In the genomic region with DNA sequence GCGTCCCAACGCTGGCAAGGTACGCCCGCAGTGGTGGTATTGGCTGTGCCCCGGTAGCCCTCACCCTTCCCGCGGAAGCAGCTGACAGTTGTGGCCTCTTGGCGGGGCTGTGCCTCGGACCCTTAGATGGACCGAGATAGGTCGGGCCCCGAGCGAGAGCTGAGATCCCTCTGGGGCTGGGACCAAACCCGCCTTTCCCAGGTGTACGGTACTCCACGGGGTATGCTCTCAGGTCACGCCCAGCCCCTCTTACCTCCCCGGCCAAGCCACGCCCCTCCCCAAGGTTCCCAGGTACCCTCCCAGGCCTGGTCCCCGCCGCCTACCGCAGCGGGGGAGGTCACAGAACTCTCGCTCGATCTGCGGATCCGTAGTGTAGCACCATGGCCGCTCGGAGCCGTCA, we compare ENCODE assay signal across 8 cellular contexts. TPM values are rescaled to one million over a fixed set of nuclear protein-coding genes. Genes with fewer than 3 reads are reported as not detected.
DNase-seq lines count a peak whose midpoint lies in the region; ATAC-seq and TF ChIP-seq lines count a peak whose summit lies in the region.
"Not testable (repeated sequence)": the region's sequence is repeated elsewhere in the genome, so short reads cannot be mapped to it uniquely, and the experiment has no call there.

No MANE protein-coding gene starts in this region.

- peak overlapping the region in 1 of 5 donors; percentile 17 for H3K27ac ChIP-seq in adrenal gland
- H3K27ac ChIP-seq in iPS-18a (ENCODE audit: low read length); aorta (ENCODE audit: low read depth in 1 of 2, low read length in 2 of 2): not testable (repeated sequence)
- H3K27ac ChIP-seq in spleen, result peak overlapping the region in 2 of 8 donors; percentile 1 to 23

- ATAC-seq in naive B cell (ENCODE audit: low read depth in 2 of 2) (peak; percentile 12 to 14), aorta (ENCODE audit: low FRiP score) (peak; percentile 5)

- H3K27ac Mint-ChIP-seq in activated CD4-positive, alpha-beta T cell treated with anti-CD3 and anti-CD28 coated beads, Interleukin-2, amount 10 ng/mL, durations not matched to agents 24 days and 14 days; naive B cell: not testable (repeated sequence)

- TF ChIP-seq CTCF in HFF-Myc (IDR thresholded peaks at IDR 0.05; ENCODE audit: low read depth, low read length, missing control alignments); adrenal gland (IDR thresholded peaks at IDR 0.05); spleen (IDR thresholded peaks at IDR 0.05 in 8 of 11, conservative IDR thresholded peaks at IDR 0.05 in 3 of 11): not testable (repeated sequence)

- H3K4me1 ChIP-seq in adrenal gland (replicated peaks in 1 of 2) (peaks cover 5 to 23% of the 10 kb centered on the region in 2 donors), spleen (peaks cover 19 to 47% (median 39%) of the 10 kb centered on the region in 6 donors)
- not testable (repeated sequence) for H3K4me1 ChIP-seq in iPS-18a (ENCODE audit: control insufficient read depth, low read depth, low read length); aorta (ENCODE audit: control insufficient read depth in 1 of 2, insufficient read depth in 2 of 2, low read length in 2 of 2)

- H3K4me3 ChIP-seq in HFF-Myc (replicated peaks; ENCODE audit: low read depth, low read length) (peak overlapping the region; percentile 15), adrenal gland (peak overlapping the region in 1 of 4 donors; percentile 46), iPS-18a (ENCODE audit: low read length) (peak overlapping the region; percentile 75), spleen (peak overlapping the region in 7 of 8 donors; percentile 20 to 59 (median 27))
- H3K4me3 ChIP-seq in aorta (ENCODE audit: low read length in 2 of 2), result not testable (repeated sequence)

- DNase-seq in HFF-Myc (ENCODE audit: extremely low read depth, low read depth); erythroblast (lab: John Stamatoyannopoulos, UW); aorta: not testable (repeated sequence)
- DNase-seq in activated CD4-positive, alpha-beta T cell treated with anti-CD3 and anti-CD28 coated beads, Interleukin-2, amount 10 ng/mL, durations not matched to agents 24 days and 14 days, result peak; percentile 67
- DNase-seq in adrenal gland, result peak in 5 of 7 donors; percentile 23 to 63 (median 43)
- peak; percentile 21 for DNase-seq in naive B cell
- DNase-seq in spleen, result peak; percentile 82

- not testable (repeated sequence) for H3K9me3 Mint-ChIP-seq in activated CD4-positive, alpha-beta T cell treated with anti-CD3 and anti-CD28 coated beads, Interleukin-2, amount 10 ng/mL, durations not matched to agents 24 days and 14 days; naive B cell

- intact Hi-C loops in activated CD4-positive, alpha-beta T cell treated with anti-CD3 and anti-CD28 coated beads, Interleukin-2, amount 10 ng/mL, durations not matched to agents 24 days and 14 days (cut with micrococcal nuclease); adrenal gland (cut with DNase I); spleen (cut with DNase I; ENCODE audit: low total_unique reads); aorta (cut with DNase I): not testable (repeated sequence)

- TF ChIP-seq POLR2A in adrenal gland (IDR thresholded peaks at IDR 0.05); spleen (IDR thresholded peaks at IDR 0.05): not testable (repeated sequence)
- TF ChIP-seq POLR2A in erythroblast (IDR thresholded peaks at IDR 0.05; ENCODE audit: low read length), result peak; percentile 27

- 2 to 20% (median 9%) methylated on average over 2 to 24 of the region's 30 CpGs for WGBS in adrenal gland, 4 donors
- WGBS in spleen, 5 donors, result 1 to 12% (median 2%) methylated on average over 4 to 26 of the region's 30 CpGs
- 1 to 2% methylated on average over 22 to 26 of the region's 30 CpGs for WGBS in aorta, 2 donors

- peaks cover 16% of the 10 kb centered on the region for H3K4me1 Mint-ChIP-seq in activated CD4-positive, alpha-beta T cell treated with anti-CD3 and anti-CD28 coated beads, Interleukin-2, amount 10 ng/mL, durations not matched to agents 24 days and 14 days
- peaks cover 20 to 38% (median 38%) of the 10 kb centered on the region in 3 donors for H3K4me1 Mint-ChIP-seq in naive B cell

- peaks cover 0 to 26% of the 10 kb centered on the region in 2 donors for H3K36me3 ChIP-seq in adrenal gland (replicated peaks in 1 of 2)
- H3K36me3 ChIP-seq in iPS-18a (ENCODE audit: control insufficient read depth, low read depth, low read length), result peaks cover 24% of the 10 kb centered on the region
- H3K36me3 ChIP-seq in spleen, result peaks cover 0 to 40% (median 29%) of the 10 kb centered on the region in 6 donors
- H3K36me3 ChIP-seq in aorta (ENCODE audit: control insufficient read depth in 1 of 2, insufficient read depth in 2 of 2, low read length in 1 of 2), result not testable (repeated sequence)

- not testable (repeated sequence) for H3K27me3 Mint-ChIP-seq in activated CD4-positive, alpha-beta T cell treated with anti-CD3 and anti-CD28 coated beads, Interleukin-2, amount 10 ng/mL, durations not matched to agents 24 days and 14 days; naive B cell

- not testable (repeated sequence) for H3K9ac ChIP-seq in iPS-18a (ENCODE audit: low read length)

- H3K36me3 Mint-ChIP-seq in activated CD4-positive, alpha-beta T cell treated with anti-CD3 and anti-CD28 coated beads, Interleukin-2, amount 10 ng/mL, durations not matched to agents 24 days and 14 days (ENCODE audit: low read depth); naive B cell: not testable (repeated sequence)

- not testable (repeated sequence) for H3K27me3 ChIP-seq in adrenal gland; iPS-18a (ENCODE audit: control insufficient read depth, insufficient read depth, low read length); aorta (ENCODE audit: control insufficient read depth in 1 of 2, insufficient read depth in 2 of 2, low read length in 1 of 2)
- peaks cover 0 to 22% (median 0%) of the 10 kb centered on the region in 7 donors for H3K27me3 ChIP-seq in spleen (replicated peaks in 1 of 7)

- not testable (repeated sequence) for H3K9me3 ChIP-seq in adrenal gland (replicated peaks in 1 of 3); iPS-18a (ENCODE audit: control insufficient read depth, low read depth, low read length); spleen; aorta (ENCODE audit: control insufficient read depth, low read length)

- peak overlapping the region; percentile 55 for H3K4me3 Mint-ChIP-seq in activated CD4-positive, alpha-beta T cell treated with anti-CD3 and anti-CD28 coated beads, Interleukin-2, amount 10 ng/mL, durations not matched to agents 24 days and 14 days
- peak overlapping the region; percentile 7 to 96 (median 78) for H3K4me3 Mint-ChIP-seq in naive B cell

RNA-seq across cellular contexts. Expression of a gene that starts 2.9 kb away (rescaled TPM):
- 7.5 and 7.6 TPM in 2 replicates for total RNA-seq in activated CD4-positive, alpha-beta T cell treated with anti-CD3 and anti-CD28 coated beads, Interleukin-2, amount 10 ng/mL, durations not matched to agents 24 days and 14 days
- total RNA-seq in adrenal gland (10 to 100 TPM; 13.4 to 92.0 (median 36.4) TPM), spleen (10 to 100 TPM; 17.0 to 26.9 (median 21.1) TPM), aorta (10 to 100 TPM in 1 of 2 donors, 1 to 10 TPM in 1; 5.3 to 16.9 TPM)
- polyA plus RNA-seq in adrenal gland (100 to 1,000 TPM in 2 of 3 donors, 1 to 10 TPM in 1; 7.5 to 241 (median 240) TPM), naive B cell (ENCODE audit: low read depth in 6 of 6) (1 to 10 TPM in 2 of 6 donors, under 1 TPM in 1, not detected in 3; 0.41 to 1.8 (median 1.1) TPM), spleen (10 to 100 TPM; 28.0 to 65.8 (median 43.4) TPM), aorta (10 to 100 TPM in 1 of 2 donors, 1 to 10 TPM in 1; 4.5 to 64.7 TPM)

RNA-seq across cellular contexts. Expression of a gene that starts 3.0 kb away (rescaled TPM):
- 42.0 and 45.6 TPM in 2 replicates for total RNA-seq in activated CD4-positive, alpha-beta T cell treated with anti-CD3 and anti-CD28 coated beads, Interleukin-2, amount 10 ng/mL, durations not matched to agents 24 days and 14 days
- total RNA-seq in adrenal gland (10 to 100 TPM; 19.5 to 62.3 (median 38.3) TPM), spleen (10 to 100 TPM; 34.9 to 57.5 (median 48.1) TPM), aorta (10 to 100 TPM; 34.7 to 38.1 TPM)
- polyA plus RNA-seq in adrenal gland (10 to 100 TPM; 35.1 to 59.6 (median 48.8) TPM), naive B cell (ENCODE audit: low read depth in 6 of 6) (10 to 100 TPM in 5 of 6 donors, 1 to 10 TPM in 1; 5.7 to 19.5 (median 11.0) TPM), spleen (10 to 100 TPM; 11.6 to 22.5 (median 18.0) TPM), aorta (10 to 100 TPM; 12.5 to 29.8 TPM)

RNA-seq across cellular contexts. Expression of a gene that starts 12.2 kb away (rescaled TPM):
- 111 and 117 TPM in 2 replicates for total RNA-seq in activated CD4-positive, alpha-beta T cell treated with anti-CD3 and anti-CD28 coated beads, Interleukin-2, amount 10 ng/mL, durations not matched to agents 24 days and 14 days
- total RNA-seq in adrenal gland (100 to 1,000 TPM in 6 of 8 donors, 10 to 100 TPM in 2; 86.6 to 158 (median 126) TPM), spleen (10 to 100 TPM; 63.1 to 89.5 (median 78.7) TPM), aorta (10 to 100 TPM; 51.7 to 53.6 TPM)
- polyA plus RNA-seq in adrenal gland (100 to 1,000 TPM in 1 of 3 donors, 10 to 100 TPM in 2; 36.5 to 124 (median 45.9) TPM), naive B cell (ENCODE audit: low read depth in 6 of 6) (100 to 1,000 TPM in 1 of 6 donors, 10 to 100 TPM in 5; 73.4 to 105 (median 82.2) TPM), spleen (10 to 100 TPM; 29.6 to 46.0 (median 42.7) TPM), aorta (10 to 100 TPM; 30.3 to 47.2 TPM)

RNA-seq across cellular contexts. Expression of a gene that starts 33.1 kb away (rescaled TPM):
- 0.21 TPM in 1 of 2 replicates, not detected in the other for total RNA-seq in activated CD4-positive, alpha-beta T cell treated with anti-CD3 and anti-CD28 coated beads, Interleukin-2, amount 10 ng/mL, durations not matched to agents 24 days and 14 days
- 1 to 10 TPM in 3 of 8 donors, under 1 TPM in 2, not detected in 3; 0.34 to 1.3 (median 1.2) TPM for total RNA-seq in adrenal gland
- polyA plus RNA-seq in adrenal gland, result 1 to 10 TPM in 2 of 3 donors, not detected in 1; 2.2 to 3.0 TPM
- under 1 TPM in 2 of 6 donors, not detected in 4; 0.30 to 0.77 TPM for polyA plus RNA-seq in naive B cell (ENCODE audit: low read depth in 6 of 6)
- total RNA-seq in spleen, result 1 to 10 TPM in 2 of 7 donors, under 1 TPM in 1, not detected in 4; 0.23 to 1.6 (median 1.4) TPM
- 1 to 10 TPM in 1 of 3 donors, under 1 TPM in 2; 0.52 to 1.1 (median 0.79) TPM for polyA plus RNA-seq in spleen
- total RNA-seq in aorta, result not detected
- polyA plus RNA-seq in aorta, result 1 to 10 TPM in 1 of 2 donors, not detected in 1; 1.1 TPM

RNA-seq across cellular contexts. Expression of a gene that starts 37.4 kb away (rescaled TPM):
- 43.5 and 45.8 TPM in 2 replicates for total RNA-seq in activated CD4-positive, alpha-beta T cell treated with anti-CD3 and anti-CD28 coated beads, Interleukin-2, amount 10 ng/mL, durations not matched to agents 24 days and 14 days
- 100 to 1,000 TPM in 1 of 8 donors, 10 to 100 TPM in 7; 22.3 to 141 (median 33.1) TPM for total RNA-seq in adrenal gland
- 10 to 100 TPM; 11.2 to 38.5 (median 20.2) TPM for polyA plus RNA-seq in adrenal gland
- polyA plus RNA-seq in naive B cell (ENCODE audit: low read depth in 6 of 6), result 10 to 100 TPM; 11.5 to 22.0 (median 14.6) TPM
- 10 to 100 TPM; 24.0 to 34.3 (median 30.0) TPM for total RNA-seq in spleen
- polyA plus RNA-seq in spleen, result 10 to 100 TPM; 10.8 to 21.2 (median 11.1) TPM
- total RNA-seq in aorta, result 10 to 100 TPM; 29.2 to 39.6 TPM
- 10 to 100 TPM; 13.4 to 24.6 TPM for polyA plus RNA-seq in aorta
